8 cellular contexts compared by ENCODE assay signal in genomic region chr6:135568366-135568765, GRCh38.
DNase-seq lines count a peak whose midpoint lies in the region; ATAC-seq lines count a peak whose summit lies in the region.

No MANE protein-coding gene starts in this region.

- peak overlapping the region; percentile 60 for H3K4me3 Mint-ChIP-seq in activated naive CD8-positive, alpha-beta T cell treated with anti-CD3 and anti-CD28 coated beads, Interleukin-2, amount 10 ng/mL, durations not matched to agents 7 days and 5 days

- POLR2A ChIA-PET in activated naive CD8-positive, alpha-beta T cell treated with anti-CD3 and anti-CD28 coated beads, Interleukin-2, amount 10 ng/mL, durations not matched to agents 7 days and 5 days (lab: Charles Lee) = interaction anchor here (0.6 kb wide), 1 partner anchor 19 kb away, joined by 3 read pairs; no protein-coding TSS in a partner anchor

- H3K27ac Mint-ChIP-seq in activated naive CD8-positive, alpha-beta T cell treated with anti-CD3 and anti-CD28 coated beads, Interleukin-2, amount 10 ng/mL, durations not matched to agents 7 days and 5 days = peak overlapping the region; percentile 79

- peaks cover 34% of the 10 kb centered on the region for H3K4me1 Mint-ChIP-seq in activated naive CD8-positive, alpha-beta T cell treated with anti-CD3 and anti-CD28 coated beads, Interleukin-2, amount 10 ng/mL, durations not matched to agents 7 days and 5 days

- ATAC-seq in HG03196 (IDR thresholded peaks at IDR 0.05; ENCODE audit: unreplicated experiment) = peak; percentile 67
- ATAC-seq in activated naive CD8-positive, alpha-beta T cell treated with anti-CD3 and anti-CD28 coated beads, Interleukin-2, amount 10 ng/mL, durations not matched to agents 7 days and 5 days (ENCODE audit: low read depth) = peak; percentile 85
- no peak for ATAC-seq in HG03139 (IDR thresholded peaks at IDR 0.05; ENCODE audit: unreplicated experiment)

- no peaks in the 10 kb centered on the region for H3K27me3 Mint-ChIP-seq in activated naive CD8-positive, alpha-beta T cell treated with anti-CD3 and anti-CD28 coated beads, Interleukin-2, amount 10 ng/mL, durations not matched to agents 7 days and 5 days

- peak; percentile 15 for DNase-seq in DMS79 treated with DMSO at 0.1 percent for 48 hours (lab: John Stamatoyannopoulos, UW)
- no peak for DNase-seq in DMS79 (lab: John Stamatoyannopoulos, UW)
- no peak for DNase-seq in activated naive CD8-positive, alpha-beta T cell treated with anti-CD3 and anti-CD28 coated beads, Interleukin-2, amount 10 ng/mL, durations not matched to agents 7 days and 5 days
- peak; percentile 73 for DNase-seq in myocyte (ENCODE audit: low read depth)
- no peak for DNase-seq in germinal center (ENCODE audit: low spot score)
- DNase-seq in NCI-H2107 (lab: John Stamatoyannopoulos, UW) = no peak

- H3K9me3 Mint-ChIP-seq in activated naive CD8-positive, alpha-beta T cell treated with anti-CD3 and anti-CD28 coated beads, Interleukin-2, amount 10 ng/mL, durations not matched to agents 7 days and 5 days = peaks cover 5% of the 10 kb centered on the region

- peaks cover 22% of the 10 kb centered on the region for H3K36me3 Mint-ChIP-seq in activated naive CD8-positive, alpha-beta T cell treated with anti-CD3 and anti-CD28 coated beads, Interleukin-2, amount 10 ng/mL, durations not matched to agents 7 days and 5 days

Comparison
In these comparisons a context has a peak if more than half of its experiments do, and no peak if none do; other contexts are left out.
1. DNase-seq: peak in DMS79 treated with DMSO at 0.1 percent for 48 hours (single experiment) and myocyte (single experiment); none in DMS79 (single experiment), activated naive CD8-positive, alpha-beta T cell treated with anti-CD3 and anti-CD28 coated beads, Interleukin-2, amount 10 ng/mL, durations not matched to agents 7 days and 5 days (single experiment), germinal center (single experiment) and NCI-H2107 (single experiment).